1 cellular context compared by ENCODE assay signal in the genomic region with DNA sequence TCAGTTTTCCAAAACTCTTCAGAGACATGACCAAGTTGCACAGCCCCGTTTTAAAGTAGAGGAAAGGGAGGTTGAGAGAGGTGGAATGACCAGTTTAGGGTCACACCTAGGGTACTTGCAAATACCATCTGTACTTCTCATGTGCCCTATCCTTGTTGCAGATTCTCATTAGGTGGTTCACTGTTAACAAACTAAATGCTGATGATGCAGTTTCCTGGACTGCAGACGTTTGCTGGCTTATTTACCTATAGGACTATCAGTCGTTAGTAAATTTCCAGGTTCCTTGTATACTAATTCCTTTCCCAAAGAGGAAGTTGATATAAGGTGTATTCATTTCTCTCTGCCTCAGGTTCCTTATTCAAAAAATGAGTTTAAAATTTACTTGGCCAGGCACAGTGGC.
TF ChIP-seq lines count a peak whose summit lies in the region.

No MANE protein-coding gene starts in this region.

TF ChIP-seq in GM12878, 131 proteins besides CTCF, POLR2A, EP300 and RAD21:
- no peak for TF ChIP-seq RELB (IDR thresholded peaks at IDR 0.05; ENCODE audit: low read depth)
- TF ChIP-seq, protein P1, sequence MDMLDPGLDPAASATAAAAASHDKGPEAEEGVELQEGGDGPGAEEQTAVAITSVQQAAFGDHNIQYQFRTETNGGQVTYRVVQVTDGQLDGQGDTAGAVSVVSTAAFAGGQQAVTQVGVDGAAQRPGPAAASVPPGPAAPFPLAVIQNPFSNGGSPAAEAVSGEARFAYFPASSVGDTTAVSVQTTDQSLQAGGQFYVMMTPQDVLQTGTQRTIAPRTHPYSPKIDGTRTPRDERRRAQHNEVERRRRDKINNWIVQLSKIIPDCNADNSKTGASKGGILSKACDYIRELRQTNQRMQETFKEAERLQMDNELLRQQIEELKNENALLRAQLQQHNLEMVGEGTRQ (IDR thresholded peaks at IDR 0.05; ENCODE audit: borderline replicate concordance, low read depth, low read length) = no peak
TF ChIP-seq in GM12878: peak in this region for 0.
